In genomic region chr6:7484666-7485065, GRCh38 we compare ENCODE assay signal across 27 cellular contexts. TPM values are rescaled to one million over a fixed set of nuclear protein-coding genes. Genes with fewer than 3 reads are reported as not detected.
DNase-seq lines count a peak whose midpoint lies in the region; ATAC-seq, FAIRE-seq and TF ChIP-seq lines count a peak whose summit lies in the region.
"Had no signal": no experiment of that assay in that cellular context is flagged by ENCODE, and none has a peak within 500 bp of the region (broad histone marks: within the 10 kb centered on the region; RNA-seq: fewer than 3 reads in every experiment).

No MANE protein-coding gene starts in this region.

- intact Hi-C loops in mammary epithelial cell (cut with micrococcal nuclease), result no loop called here
- intact Hi-C loops in uterus (cut with DNase I; ENCODE audit: low total_unique reads), result no loop called here

- no peak for TF ChIP-seq CTCF in mammary epithelial cell (conservative IDR thresholded peaks at IDR 0.05 in 1 of 2, IDR thresholded peaks at IDR 0.05 in 1 of 2; ENCODE audit: extremely low read depth in 1 of 2, insufficient read depth in 1 of 2, low read depth in 1 of 2, low read length in 2 of 2)
- no peak for TF ChIP-seq CTCF in bronchial epithelial cell (IDR thresholded peaks at IDR 0.05; ENCODE audit: insufficient read depth, low read length, severe bottlenecking)
- no peak for TF ChIP-seq CTCF in keratinocyte (optimal IDR thresholded peaks at IDR 0.05 in 1 of 3, IDR thresholded peaks at IDR 0.05 in 1 of 3, conservative IDR thresholded peaks at IDR 0.05 in 1 of 3; ENCODE audit: extremely low read depth in 1 of 3, insufficient read depth in 2 of 3, low read length in 3 of 3)
- TF ChIP-seq CTCF in uterus (IDR thresholded peaks at IDR 0.05), result no peak

- no peak overlapping the region for H3K4me3 ChIP-seq in mammary epithelial cell (replicated peaks in 1 of 3; ENCODE audit: insufficient read depth in 1 of 3, low read depth in 2 of 3, low read length in 3 of 3)
- no peak overlapping the region for H3K4me3 ChIP-seq in bronchial epithelial cell (ENCODE audit: low read depth, low read length)
- no peak overlapping the region for H3K4me3 ChIP-seq in keratinocyte (ENCODE audit: control insufficient read depth in 2 of 3, extremely low read depth in 1 of 3, insufficient read depth in 2 of 3, low read depth in 1 of 3, low read length in 3 of 3)
- H3K4me3 ChIP-seq in uterus, result no peak overlapping the region
- H3K4me3 ChIP-seq: BLaER1 had no signal

- H3K27ac ChIP-seq in mammary epithelial cell (ENCODE audit: insufficient read depth, low read depth, low read length) (no peak overlapping the region), epithelial cell of prostate (peak overlapping the region; percentile 2), keratinocyte (ENCODE audit: control insufficient read depth, insufficient read depth, low read length) (no peak overlapping the region), uterus (no peak overlapping the region)
- H3K27ac ChIP-seq: BLaER1 had no signal

- H3K27me3 Mint-ChIP-seq in activated T-cell treated with anti-CD3 and anti-CD28 coated beads, Interleukin-2, amount 50 U/mL, for 4 hours (ENCODE audit: low read depth), result peaks cover 7% of the 10 kb centered on the region
- H3K27me3 Mint-ChIP-seq: CD4-positive, CD25-positive, alpha-beta regulatory T cell had no signal

- dilution Hi-C loops in mammary epithelial cell (cut with HindIII; ENCODE audit: low sequenced_read_pairs), result no loop called here
- dilution Hi-C loops in keratinocyte (cut with MboI; ENCODE audit: extremely low pct_ligation_motif_present, low sequenced_read_pairs), result no loop called here

- H3K9me1 ChIP-seq in keratinocyte (ENCODE audit: control insufficient read depth, extremely low read depth, insufficient read depth, low read length), result no peaks in the 10 kb centered on the region

- H3K9me3 ChIP-seq in mammary epithelial cell (replicated peaks; ENCODE audit: insufficient read depth, low read length) (no peaks in the 10 kb centered on the region), keratinocyte (ENCODE audit: control insufficient read depth, low read depth, low read length) (no peaks in the 10 kb centered on the region), uterus (no peaks in the 10 kb centered on the region)
- H3K9me3 ChIP-seq: BE2C, BLaER1 had no signal

- H4K20me1 ChIP-seq in mammary epithelial cell (ENCODE audit: insufficient read depth, low read length) (no peaks in the 10 kb centered on the region), keratinocyte (ENCODE audit: control insufficient read depth, extremely low read depth, insufficient read depth, low read length) (no peaks in the 10 kb centered on the region)
- H4K20me1 ChIP-seq: BLaER1 had no signal

- H3K27me3 ChIP-seq in mammary epithelial cell (ENCODE audit: insufficient read depth, low read length), result no peaks in the 10 kb centered on the region
- H3K27me3 ChIP-seq in bronchial epithelial cell (ENCODE audit: control insufficient read depth, insufficient read depth, low read length), result no peaks in the 10 kb centered on the region
- H3K27me3 ChIP-seq in keratinocyte (ENCODE audit: control insufficient read depth, extremely low read depth, insufficient read depth, low read length), result no peaks in the 10 kb centered on the region
- no peaks in the 10 kb centered on the region for H3K27me3 ChIP-seq in uterus
- H3K27me3 ChIP-seq: BLaER1 had no signal

- DNase-seq in mammary epithelial cell (peak; percentile 47), bronchial epithelial cell (ENCODE audit: low read depth) (peak; percentile 83), epithelial cell of prostate (ENCODE audit: low read depth, low spot score) (no peak), keratinocyte (ENCODE audit: low read depth, low spot score) (no peak), SHP77 (lab: John Stamatoyannopoulos, UW) (no peak), uterus (no peak)
- DNase-seq in activated T-cell treated with anti-CD3 and anti-CD28 coated beads, Interleukin-2, amount 50 U/mL, for 4 hours, result no peak
- DNase-seq: 8988T; ACHN; BE2C; C1 segment of cervical spinal cord; CD4-positive, alpha-beta memory T cell; CD4-positive, CD25-positive, alpha-beta regulatory T cell; CD8-positive, alpha-beta memory T cell; COR-L47; DMS 273 treated with DMSO at 0.1 percent for 48 hours; DMS153; DMS53; DMS79; DND-41; EL; GDM1 had no signal

- BruUV-seq in mammary epithelial cell (replicated peaks; lab: Mats Ljungman, UMichigan), result no TSS peak

- in situ Hi-C loops in mammary epithelial cell (cut with MboI; ENCODE audit: low sequenced_read_pairs in 2 of 2), result no loop called here

- TF ChIP-seq POLR2A in uterus (IDR thresholded peaks at IDR 0.05), result no peak

- H3K36me3 ChIP-seq in mammary epithelial cell (ENCODE audit: insufficient read depth, low read length) (no peaks in the 10 kb centered on the region), bronchial epithelial cell (ENCODE audit: control insufficient read depth, insufficient read depth, low read length) (no peaks in the 10 kb centered on the region), keratinocyte (ENCODE audit: control insufficient read depth in 2 of 2, extremely low read depth in 1 of 2, insufficient read depth in 2 of 2, low read length in 2 of 2) (no peaks in the 10 kb centered on the region), uterus (no peaks in the 10 kb centered on the region)
- H3K36me3 ChIP-seq: BE2C, BLaER1 had no signal

- H3K4me3 Mint-ChIP-seq in activated T-cell treated with anti-CD3 and anti-CD28 coated beads, Interleukin-2, amount 50 U/mL, for 4 hours, result no peak overlapping the region
- H3K4me3 Mint-ChIP-seq: CD4-positive, alpha-beta memory T cell; CD4-positive, CD25-positive, alpha-beta regulatory T cell; CD8-positive, alpha-beta memory T cell had no signal

- H3K9me3 Mint-ChIP-seq in activated T-cell treated with anti-CD3 and anti-CD28 coated beads, Interleukin-2, amount 50 U/mL, for 4 hours, result no peaks in the 10 kb centered on the region
- H3K9me3 Mint-ChIP-seq: CD4-positive, alpha-beta memory T cell; CD8-positive, alpha-beta memory T cell had no signal

- H3K79me2 ChIP-seq in mammary epithelial cell (ENCODE audit: insufficient read depth, low read length) (no peaks in the 10 kb centered on the region), keratinocyte (ENCODE audit: control insufficient read depth, insufficient read depth, low read length) (no peaks in the 10 kb centered on the region)

- FAIRE-seq in bronchial epithelial cell (lab: Jason Lieb, UNC), result no peak
- FAIRE-seq in keratinocyte (lab: Jason Lieb, UNC), result no peak
- FAIRE-seq: A204.1, GM12891, GM19239 had no signal

- H3K4me2 ChIP-seq in mammary epithelial cell (ENCODE audit: insufficient read depth, low read depth, low read length) (peak overlapping the region; percentile 52), keratinocyte (ENCODE audit: control insufficient read depth, extremely low read depth, insufficient read depth, low read depth, low read length) (peak overlapping the region; percentile 29)
- H3K4me2 ChIP-seq: BLaER1 had no signal

- no peaks in the 10 kb centered on the region for H3K36me3 Mint-ChIP-seq in activated T-cell treated with anti-CD3 and anti-CD28 coated beads, Interleukin-2, amount 50 U/mL, for 4 hours (ENCODE audit: insufficient read depth)
- H3K36me3 Mint-ChIP-seq: CD14-positive monocyte; CD4-positive, alpha-beta memory T cell; CD4-positive, CD25-positive, alpha-beta regulatory T cell; CD8-positive, alpha-beta memory T cell had no signal

- H3K4me1 ChIP-seq in mammary epithelial cell (ENCODE audit: insufficient read depth, low read length) (no peaks in the 10 kb centered on the region), keratinocyte (ENCODE audit: control insufficient read depth, extremely low read depth, insufficient read depth, low read length) (peaks cover 14% of the 10 kb centered on the region), uterus (no peaks in the 10 kb centered on the region)
- H3K4me1 ChIP-seq: BE2C, BLaER1 had no signal

- CTCF ChIA-PET in mammary epithelial cell (lab: Charles Lee; ENCODE audit: low non-redundant PET), result no interaction called here

- H3K9ac ChIP-seq in mammary epithelial cell (ENCODE audit: insufficient read depth, low read length), result no peak overlapping the region
- no peak overlapping the region for H3K9ac ChIP-seq in keratinocyte (ENCODE audit: control insufficient read depth, extremely low read depth, insufficient read depth, low read length)
- H3K9ac ChIP-seq: BLaER1 had no signal

- ATAC-seq in activated T-cell treated with anti-CD3 and anti-CD28 coated beads, Interleukin-2, amount 50 U/mL, for 4 hours, result no peak

- no peaks in the 10 kb centered on the region for H3K4me1 Mint-ChIP-seq in activated T-cell treated with anti-CD3 and anti-CD28 coated beads, Interleukin-2, amount 50 U/mL, for 4 hours (ENCODE audit: low read depth)
- H3K4me1 Mint-ChIP-seq: CD4-positive, alpha-beta memory T cell; CD4-positive, CD25-positive, alpha-beta regulatory T cell; CD8-positive, alpha-beta memory T cell had no signal

- H2AFZ ChIP-seq in mammary epithelial cell (ENCODE audit: low read depth, low read length), result no peak overlapping the region
- no peak overlapping the region for H2AFZ ChIP-seq in keratinocyte (ENCODE audit: control insufficient read depth, low read length)

RNA-seq across cellular contexts. Expression of gene DSP, which starts 56.8 kb away (rescaled TPM):
- total RNA-seq in mammary epithelial cell (100 to 1,000 TPM; 397 to 468 TPM), bronchial epithelial cell (394 and 699 TPM in 2 replicates), uterus (10 to 100 TPM in 2 of 4 donors, 1 to 10 TPM in 2; 3.8 to 28.3 (median 9.0) TPM)
- polyA plus RNA-seq in mammary epithelial cell (93.5 TPM), keratinocyte (254 to 286 TPM (median 255 TPM) in 3 replicates)
- polyA minus RNA-seq in mammary epithelial cell (473 TPM), keratinocyte (431 to 618 TPM (median 497 TPM) in 3 replicates)
- polyA plus RNA-seq in keratinocyte (2011; ENCODE audit: low read depth), result 2,196 TPM
- 184 and 222 TPM in 2 replicates for polyA plus RNA-seq in keratinocyte (2011; cell fraction: cytosol; rRNA removed)
- polyA plus RNA-seq in keratinocyte (2011; cell fraction: nucleus; rRNA removed), result 932 and 1,129 TPM in 2 replicates
- 346 and 943 TPM in 2 replicates for polyA plus RNA-seq in keratinocyte (2012; ENCODE audit: low replicate concordance)
- polyA minus RNA-seq in keratinocyte (2011; cell fraction: cytosol; rRNA and poly(A)+ RNA removed), result 239 TPM
- 1,008 and 1,842 TPM in 2 replicates for polyA minus RNA-seq in keratinocyte (2011; cell fraction: nucleus; rRNA and poly(A)+ RNA removed)
- under 1 TPM; 0.14 to 0.29 (median 0.23) TPM for total RNA-seq in activated T-cell treated with anti-CD3 and anti-CD28 coated beads, Interleukin-2, amount 50 U/mL, for 4 hours
- total RNA-seq: CD4-positive, alpha-beta memory T cell; CD4-positive, CD25-positive, alpha-beta regulatory T cell had no signal
- polyA plus RNA-seq: CD14-positive monocyte; CD4-positive, alpha-beta memory T cell had no signal

Comparison
In these comparisons a context has a peak if more than half of its experiments do, and no peak if none do; other contexts are left out.
1. DNase-seq: peak in mammary epithelial cell (single experiment) and bronchial epithelial cell (single experiment); none in epithelial cell of prostate (single experiment), keratinocyte (single experiment), activated T-cell treated with anti-CD3 and anti-CD28 coated beads, Interleukin-2, amount 50 U/mL, for 4 hours (single experiment), SHP77 (0 of 2) and uterus (0 of 2).
2. RNA of gene DSP, which starts 56.8 kb away (total RNA-seq): 397 to 468 TPM in mammary epithelial cell and 394 to 699 TPM in bronchial epithelial cell; 3.8 to 28.3 TPM in uterus and 0.14 to 0.29 TPM in activated T-cell treated with anti-CD3 and anti-CD28 coated beads, Interleukin-2, amount 50 U/mL, for 4 hours; every median in the first group is over 10 times any median in the second.